In the genomic region with DNA sequence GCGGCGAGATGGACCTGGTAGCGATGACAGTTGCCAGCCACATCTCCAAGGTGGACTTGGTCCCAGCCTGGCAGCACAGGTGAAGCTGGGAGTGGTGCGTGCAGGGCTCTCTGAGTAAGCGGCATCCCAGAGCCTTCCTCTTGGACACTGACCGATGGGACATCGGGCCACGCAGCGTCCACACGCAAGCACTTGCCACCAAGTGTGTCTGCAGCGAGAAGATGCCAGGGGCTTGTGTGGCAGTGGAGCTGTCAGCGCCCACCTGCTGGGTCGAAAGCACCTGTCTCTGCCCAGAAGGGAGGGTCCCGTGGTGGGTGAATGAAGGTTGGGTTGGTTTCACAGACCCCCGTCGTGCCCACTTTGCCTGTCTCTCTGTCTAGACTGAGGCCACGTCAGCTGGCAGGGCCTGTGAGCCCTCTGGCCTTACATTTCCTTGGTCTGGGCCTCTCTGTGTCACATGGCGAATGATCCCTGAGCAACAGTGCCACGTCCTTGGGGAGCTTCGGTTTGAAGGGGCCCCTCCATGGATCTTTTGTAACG, we compare ENCODE assay signal across 28 cellular contexts. TPM values are rescaled to one million over a fixed set of nuclear protein-coding genes. Genes with fewer than 3 reads are reported as not detected.
"Had no signal": no experiment of that assay in that cellular context is flagged by ENCODE, and none has a peak within 500 bp of the region (broad histone marks: within the 10 kb centered on the region; RNA-seq: fewer than 3 reads in every experiment).

No MANE protein-coding gene starts in this region.

- H3K4me1 ChIP-seq: gastrocnemius medialis, testis, uterus had no signal

- H3K4me3 ChIP-seq: coronary artery, dorsolateral prefrontal cortex, gastrocnemius medialis, lung, skin epidermis, testis, uterus had no signal

- H3K36me3 ChIP-seq: gastrocnemius medialis, uterus had no signal

- H3K9me3 ChIP-seq: gastrocnemius medialis, testis, uterus had no signal

- ATAC-seq: activated naive CD4-positive, alpha-beta T cell treated with anti-CD3 and anti-CD28 coated beads, Interleukin-2, amount 50 U/mL, for 72 hours; activated T-cell treated with anti-CD3 and anti-CD28 coated beads, Interleukin-2, amount 50 U/mL, for 72 hours; gastrocnemius medialis; left lobe of liver; natural killer cell treated with Interleukin-12 subunit alpha and Interleukin-12 subunit beta and Interleukin-15 and Interleukin-18, amount 100 ng/mL, for 72 hours; sciatic nerve; stimulated activated naive CD8-positive, alpha-beta T cell treated with anti-CD3 and anti-CD28 coated beads, Interleukin-15, Interleukin-2, amounts not matched to agents 100 U/mL and 50 U/mL, for 24 hours had no signal

- H3K27ac ChIP-seq: coronary artery, dorsolateral prefrontal cortex, gastrocnemius medialis, testis, uterus had no signal

- DNase-seq: activated CD4-positive, alpha-beta T cell treated with anti-CD3 and anti-CD28 coated beads for 4 hours; activated CD4-positive, alpha-beta T cell treated with anti-CD3 and anti-CD28 coated beads, Interleukin-2, amount 50 U/mL, for 4 hours; activated naive CD4-positive, alpha-beta T cell; activated T-cell treated with anti-CD3 and anti-CD28 coated beads for 4 hours; activated T-cell treated with anti-CD3 and anti-CD28 coated beads, Interleukin-2, amount 50 U/mL, for 72 hours; anterior cingulate cortex; effector memory CD4-positive, alpha-beta T cell; gastrocnemius medialis; hypothalamus; immature natural killer cell; mesendoderm; stimulated activated CD4-positive, alpha-beta T cell treated with anti-CD3 and anti-CD28 coated beads, Interleukin-12 subunit alpha, Interleukin-12 subunit beta, amount 100 ng/mL, for 4 hours; stimulated activated CD4-positive, alpha-beta T cell treated with anti-CD3 and anti-CD28 coated beads, Interleukin-4, amount 100 ng/mL, for 1 hour; stimulated activated naive CD8-positive, alpha-beta T cell treated with anti-CD3 and anti-CD28 coated beads, Interleukin-15, Interleukin-2, amounts not matched to agents 100 U/mL and 50 U/mL, for 24 hours; T-helper 1 cell; testis; trophoblast cell; uterus had no signal

- H3K27me3 ChIP-seq: testis, uterus had no signal

RNA-seq across cellular contexts. Expression of a gene that starts 50.8 kb away (rescaled TPM):
- total RNA-seq: epithelial cell of proximal tubule, kidney epithelial cell, left lobe of liver had no signal
